ENCODE assay signal across 8 cellular contexts in the genomic region with DNA sequence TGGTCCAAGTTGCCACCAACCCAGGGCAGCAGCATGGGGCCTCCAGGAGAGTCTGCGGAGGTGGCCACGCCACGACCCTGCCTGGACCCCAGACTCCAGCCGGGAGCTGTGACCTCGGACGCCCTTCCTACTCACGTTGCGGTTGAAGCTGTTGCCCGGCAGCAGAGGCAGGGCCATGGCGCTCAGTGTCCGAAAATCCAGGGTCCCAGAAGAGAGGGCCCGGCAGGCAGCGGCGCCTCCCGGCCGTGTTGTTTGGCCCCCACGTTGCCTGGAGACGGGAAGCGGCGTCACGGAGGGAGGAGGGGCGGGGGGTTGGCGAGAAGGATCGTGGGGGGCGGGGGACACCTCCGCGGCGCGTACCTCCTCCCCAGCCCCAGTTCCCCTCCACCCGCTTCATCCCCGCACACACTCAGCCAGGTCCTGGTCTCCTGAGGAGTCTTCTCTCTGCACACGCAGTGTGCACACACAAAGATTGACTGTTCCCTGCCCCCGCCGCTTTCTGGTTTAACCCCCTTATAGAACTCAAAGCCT. TPM values are rescaled to one million over a fixed set of nuclear protein-coding genes. Genes with fewer than 3 reads are reported as not detected.
DNase-seq lines count a peak whose midpoint lies in the region; ATAC-seq and TF ChIP-seq lines count a peak whose summit lies in the region.

A gene with protein sequence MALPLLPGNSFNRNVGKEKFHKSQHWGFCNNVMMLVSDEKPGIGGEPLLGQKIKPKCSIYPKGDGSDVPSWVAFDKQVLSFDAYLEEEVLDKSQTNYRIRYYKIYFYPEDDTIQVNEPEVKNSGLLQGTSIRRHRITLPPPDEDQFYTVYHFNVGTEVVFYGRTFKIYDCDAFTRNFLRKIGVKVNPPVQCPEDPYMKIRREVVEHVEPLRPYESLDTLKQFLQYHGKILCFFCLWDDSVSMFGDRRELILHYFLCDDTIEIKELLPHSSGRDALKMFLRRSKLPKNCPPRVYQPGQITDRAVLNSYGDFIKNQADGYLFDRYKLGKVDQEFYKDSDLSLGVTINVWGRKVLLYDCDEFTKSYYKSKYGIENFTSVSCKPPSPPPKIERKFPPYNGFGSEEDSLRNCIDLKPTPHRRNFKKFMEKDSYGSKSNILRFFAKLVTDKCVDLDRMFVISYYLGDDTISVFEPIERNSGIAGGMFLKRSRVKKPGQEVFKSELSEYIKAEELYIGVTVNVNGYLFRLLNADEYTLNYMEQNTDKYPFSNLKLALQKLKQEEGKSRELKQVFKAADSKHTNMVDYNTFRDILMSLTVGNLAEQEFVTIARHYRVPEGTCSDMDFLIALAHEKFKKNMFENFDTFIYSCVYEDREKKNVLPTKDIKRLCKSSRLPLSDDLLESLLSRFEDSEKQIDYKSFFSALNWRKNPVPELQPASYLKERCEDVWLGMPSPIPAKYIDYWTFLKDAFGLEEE (minus strand): TSS at position 261 of the 531 bp plus-strand sequence. CDS start 84 bp downstream, at position 177.

- H2AFZ ChIP-seq in Loucy (ENCODE audit: low read length): peak within 1 kb of the TSS; percentile 75

- no peaks in the 10 kb centered on the region for H3K79me2 ChIP-seq in Loucy (ENCODE audit: insufficient read depth, low read length)

- H3K9me3 Mint-ChIP-seq in CD14-positive monocyte (no peaks in the 10 kb centered on the region), type B pancreatic cell (no peaks in the 10 kb centered on the region)

- H3K4me2 ChIP-seq in Loucy (ENCODE audit: low read depth, low read length, poor library complexity, severe bottlenecking): peak within 1 kb of the TSS; percentile 91

- no peaks in the 10 kb centered on the region for H3K27me3 ChIP-seq in Loucy (ENCODE audit: insufficient read depth, low read length, poor library complexity, severe bottlenecking)

- intact Hi-C loops in CD14-positive monocyte (cut with micrococcal nuclease): no loop called here

- ATAC-seq in omental fat pad (ENCODE audit: low FRiP score): peak; percentile 28
- no peak for ATAC-seq in GM18861 (IDR thresholded peaks at IDR 0.05; ENCODE audit: unreplicated experiment)

- peaks cover 24% of the 10 kb centered on the region for H3K4me1 Mint-ChIP-seq in CD14-positive monocyte
- peaks cover 7% of the 10 kb centered on the region for H3K4me1 Mint-ChIP-seq in type B pancreatic cell (ENCODE audit: unreplicated experiment)

- peak; percentile 49 for DNase-seq in CD14-positive monocyte (ENCODE audit: low spot score)
- peak; percentile 39 for DNase-seq in activated T-helper 9 cell treated with anti-CD3 and anti-CD28 coated beads, Interleukin-2, amount 50 U/mL, for 16 hours (ENCODE audit: low read depth)
- peak; percentile 3 for DNase-seq in fibroblast of villous mesenchyme (ENCODE audit: low read depth)
- DNase-seq in omental fat pad (ENCODE audit: low spot score): no peak
- DNase-seq in type B pancreatic cell (ENCODE audit: extremely low spot score, unreplicated experiment): peak; percentile 69
- no peak for DNase-seq in RWPE1 (ENCODE audit: low spot score)

- H3K4me3 Mint-ChIP-seq in CD14-positive monocyte (peak within 1 kb of the TSS; percentile 85 to 92), type B pancreatic cell (peak within 1 kb of the TSS; percentile 82)

- no peaks in the 10 kb centered on the region for H3K9me2 ChIP-seq in Loucy (replicated peaks; ENCODE audit: low read depth, low read length)

- peaks cover 39% of the 10 kb centered on the region for H3K4me1 ChIP-seq in Loucy (ENCODE audit: insufficient read depth, low read length, poor library complexity, severe bottlenecking)

- no peaks in the 10 kb centered on the region for H3K9me3 ChIP-seq in Loucy (ENCODE audit: insufficient read depth, low read depth, low read length)

- H3K27ac ChIP-seq in RWPE1: no peak within 1 kb of the TSS

- H3K4me3 ChIP-seq in Loucy (ENCODE audit: low read length, poor library complexity, severe bottlenecking) (peak within 1 kb of the TSS; percentile 79), fibroblast of villous mesenchyme (ENCODE audit: low read depth, low read length) (peak within 1 kb of the TSS; percentile 51)

- TF ChIP-seq CTCF in CD14-positive monocyte (IDR thresholded peaks at IDR 0.05): no peak
- TF ChIP-seq CTCF in Loucy (conservative IDR thresholded peaks at IDR 0.05; ENCODE audit: low read length): no peak
- TF ChIP-seq CTCF in fibroblast of villous mesenchyme (IDR thresholded peaks at IDR 0.05; ENCODE audit: insufficient read depth, low read depth, low read length): no peak
- no peak for TF ChIP-seq CTCF in omental fat pad (IDR thresholded peaks at IDR 0.05)
- no peak for TF ChIP-seq CTCF in type B pancreatic cell (conservative IDR thresholded peaks at IDR 0.05)
- TF ChIP-seq CTCF in RWPE1 (conservative IDR thresholded peaks at IDR 0.05; ENCODE audit: low read depth): no peak

- H3K36me3 Mint-ChIP-seq in CD14-positive monocyte (no peaks in the 10 kb centered on the region), type B pancreatic cell (no peaks in the 10 kb centered on the region)

- peaks cover 3% of the 10 kb centered on the region; the same call in 1 of the 2 replicates for H3F3A ChIP-seq in Loucy (ENCODE audit: low read depth)

- H4K20me1 ChIP-seq in Loucy (ENCODE audit: insufficient read depth, low read length, poor library complexity, severe bottlenecking): no peaks in the 10 kb centered on the region

- CTCF ChIA-PET in RWPE1 (lab: Yijun Ruan, JAX): interaction anchor here (0.6 kb wide), 1 partner anchor 99 kb away, joined by 3 read pairs; no protein-coding TSS in a partner anchor

- H3K27ac Mint-ChIP-seq in CD14-positive monocyte: peak within 1 kb of the TSS; percentile 78 to 91 (median 86)
- H3K27ac Mint-ChIP-seq in type B pancreatic cell: no peak within 1 kb of the TSS

- POLR2A ChIA-PET in RWPE1 (lab: Yijun Ruan, JAX; ENCODE audit: low non-redundant PET): no interaction called here

- no peaks in the 10 kb centered on the region for H3K36me3 ChIP-seq in Loucy (ENCODE audit: insufficient read depth, low read length)

- H3K27me3 Mint-ChIP-seq in CD14-positive monocyte (ENCODE audit: low read depth in 3 of 3) (peaks cover 0 to 47% (median 2%) of the 10 kb centered on the region in 3 donors), type B pancreatic cell (no peaks in the 10 kb centered on the region)

- peak within 1 kb of the TSS; percentile 88 for H3K9ac ChIP-seq in Loucy (ENCODE audit: low read depth, low read length, poor library complexity, severe bottlenecking)

RNA-seq across cellular contexts. Expression of the gene that starts here (rescaled TPM):
- under 1 TPM in 1 of 2 donors, not detected in 1; 0.22 TPM for polyA plus RNA-seq in CD14-positive monocyte
- under 0.01 and 0.32 TPM in 2 replicates for total RNA-seq in fibroblast of villous mesenchyme
- total RNA-seq in omental fat pad: 1 to 10 TPM in 1 of 4 donors, under 1 TPM in 1, not detected in 2; 0.60 to 1.6 TPM
- 0.21 and 2.1 TPM in 2 replicates for total RNA-seq in type B pancreatic cell (ENCODE audit: low replicate concordance)

Comparison
In these comparisons a context has a peak if more than half of its experiments do, and no peak if none do; other contexts are left out.
1. Peak in DNase-seq in CD14-positive monocyte; RNA of the gene not detected or under 1 TPM.
2. Peak in DNase-seq and H3K4me3 ChIP-seq in fibroblast of villous mesenchyme; RNA of the gene not detected or under 1 TPM.
3. DNase-seq: peak in activated T-helper 9 cell treated with anti-CD3 and anti-CD28 coated beads, Interleukin-2, amount 50 U/mL, for 16 hours (single experiment) and type B pancreatic cell (single experiment); none in omental fat pad (single experiment) and RWPE1 (single experiment).